In the genomic region with DNA sequence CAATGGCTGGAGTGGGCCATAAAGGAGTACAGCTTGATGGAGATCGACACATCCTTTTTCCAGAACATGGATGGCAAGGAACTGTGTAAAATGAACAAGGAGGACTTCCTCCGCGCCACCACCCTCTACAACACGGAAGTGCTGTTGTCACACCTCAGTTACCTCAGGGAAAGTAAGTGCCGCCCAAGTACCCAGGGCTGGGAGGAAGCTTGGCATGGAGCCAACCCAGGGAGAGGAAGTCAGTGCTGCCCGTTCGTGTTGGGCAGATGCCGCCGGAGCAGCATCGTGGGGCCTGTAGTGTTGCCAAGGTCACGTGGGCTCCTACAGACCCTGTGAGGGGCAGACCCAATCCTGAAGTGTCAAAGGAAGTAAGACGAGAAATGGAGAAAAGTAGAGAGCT, we compare ENCODE assay signal across 9 cellular contexts.
DNase-seq lines count a peak whose midpoint lies in the region; ATAC-seq, FAIRE-seq and TF ChIP-seq lines count a peak whose summit lies in the region.
"Had no signal": no experiment of that assay in that cellular context is flagged by ENCODE, and none has a peak within 500 bp of the region (broad histone marks: within the 10 kb centered on the region; RNA-seq: fewer than 3 reads in every experiment).

No MANE protein-coding gene starts in this region.

- peak overlapping the region; percentile 88 for H3K27ac ChIP-seq in OCI-LY1 (ENCODE audit: low read depth, low read length, poor library complexity, severe bottlenecking)
- H3K27ac ChIP-seq in neutrophil = peak overlapping the region; percentile 83
- H3K27ac ChIP-seq: uterus had no signal

- no peak overlapping the region for H3K4me3 Mint-ChIP-seq in activated naive CD4-positive, alpha-beta T cell treated with anti-CD3 and anti-CD28 coated beads, Interleukin-2, amount 10 ng/mL, durations not matched to agents 7 days and 5 days

- peak overlapping the region; percentile 61 for H3K4me2 ChIP-seq in OCI-LY1 (ENCODE audit: low read length)

- peaks cover 89% of the 10 kb centered on the region for H3K36me3 ChIP-seq in OCI-LY1 (ENCODE audit: insufficient read depth, low read length)
- H3K36me3 ChIP-seq in neutrophil = peaks cover 100% of the 10 kb centered on the region
- H3K36me3 ChIP-seq: uterus had no signal

- H3K9me3 Mint-ChIP-seq in activated naive CD4-positive, alpha-beta T cell treated with anti-CD3 and anti-CD28 coated beads, Interleukin-2, amount 10 ng/mL, durations not matched to agents 7 days and 5 days = no peaks in the 10 kb centered on the region

- DNase-seq in CD1c-positive myeloid dendritic cell (ENCODE audit: extremely low spot score) (peak; percentile 66), NCI-H146 (lab: John Stamatoyannopoulos, UW) (no peak), HTR-8/SVneo (ENCODE audit: insufficient read length, low spot score) (no peak)
- peak; percentile 50 for DNase-seq in activated naive CD4-positive, alpha-beta T cell treated with anti-CD3 and anti-CD28 coated beads, Interleukin-2, amount 10 ng/mL, durations not matched to agents 7 days and 5 days

- TF ChIP-seq CTCF in OCI-LY1 (IDR thresholded peaks at IDR 0.05; ENCODE audit: low read length) = no peak
- peak; percentile 37 for TF ChIP-seq CTCF in neutrophil (IDR thresholded peaks at IDR 0.05)

- H3K79me2 ChIP-seq in OCI-LY1 (ENCODE audit: insufficient read depth, low read length) = no peaks in the 10 kb centered on the region

- H3K36me3 Mint-ChIP-seq in activated naive CD4-positive, alpha-beta T cell treated with anti-CD3 and anti-CD28 coated beads, Interleukin-2, amount 10 ng/mL, durations not matched to agents 7 days and 5 days = peaks cover 85% of the 10 kb centered on the region

- H3K4me1 Mint-ChIP-seq in activated naive CD4-positive, alpha-beta T cell treated with anti-CD3 and anti-CD28 coated beads, Interleukin-2, amount 10 ng/mL, durations not matched to agents 7 days and 5 days = peaks cover 42% of the 10 kb centered on the region

- peak overlapping the region; percentile 32 for H3K4me3 ChIP-seq in OCI-LY1 (ENCODE audit: low read depth, low read length, poor library complexity, severe bottlenecking)
- H3K4me3 ChIP-seq in neutrophil (ENCODE audit: low read depth in 1 of 2, low read length in 1 of 2) = peak overlapping the region in 1 of 2 experiments; percentile 32
- H3K4me3 ChIP-seq: uterus had no signal

- H3K9me3 ChIP-seq in OCI-LY1 (ENCODE audit: low read length) = no peaks in the 10 kb centered on the region
- H3K9me3 ChIP-seq in neutrophil = no peaks in the 10 kb centered on the region
- H3K9me3 ChIP-seq: uterus had no signal

- no peaks in the 10 kb centered on the region for H4K20me1 ChIP-seq in OCI-LY1 (ENCODE audit: insufficient read depth, low read length)

- CTCF ChIA-PET in activated naive CD4-positive, alpha-beta T cell treated with anti-CD3 and anti-CD28 coated beads, Interleukin-2, amount 10 ng/mL, durations not matched to agents 7 days and 5 days (lab: Charles Lee) = interaction anchor here (0.7 to 1.6 kb wide), 3 partner anchors 16 to 603 kb away, joined by 3 to 6 read pairs (median 3); no protein-coding TSS in a partner anchor

- no peaks in the 10 kb centered on the region for H3K27me3 Mint-ChIP-seq in activated naive CD4-positive, alpha-beta T cell treated with anti-CD3 and anti-CD28 coated beads, Interleukin-2, amount 10 ng/mL, durations not matched to agents 7 days and 5 days

- H3F3A ChIP-seq in OCI-LY1 (ENCODE audit: insufficient read depth, low read length) = no peaks in the 10 kb centered on the region

- H3K4me1 ChIP-seq in OCI-LY1 (ENCODE audit: insufficient read depth, low read length, severe bottlenecking) = peaks cover 30% of the 10 kb centered on the region
- H3K4me1 ChIP-seq in neutrophil (ENCODE audit: control insufficient read depth in 1 of 2, insufficient read depth in 1 of 2, low read depth in 1 of 2, low read length in 1 of 2) = peaks cover 30 to 35% of the 10 kb centered on the region in 2 experiments
- H3K4me1 ChIP-seq: uterus had no signal

- peak overlapping the region; percentile 34; the same call in 1 of the 2 replicates for H3K9ac ChIP-seq in OCI-LY1 (ENCODE audit: low read length)

- no peak overlapping the region for H2AFZ ChIP-seq in OCI-LY1 (ENCODE audit: low read length)

- H3K27ac Mint-ChIP-seq in activated naive CD4-positive, alpha-beta T cell treated with anti-CD3 and anti-CD28 coated beads, Interleukin-2, amount 10 ng/mL, durations not matched to agents 7 days and 5 days = peak overlapping the region; percentile 88

- H3K27me3 ChIP-seq in OCI-LY1 (ENCODE audit: insufficient read depth, low read length) (no peaks in the 10 kb centered on the region), neutrophil (no peaks in the 10 kb centered on the region)
- H3K27me3 ChIP-seq: uterus had no signal

- H3K9me2 ChIP-seq in OCI-LY1 (ENCODE audit: low read depth, low read length) = no peaks in the 10 kb centered on the region

- FAIRE-seq in HTR-8/SVneo (lab: Jason Lieb, UNC) = no peak

- no peak for ATAC-seq in GM21723 (IDR thresholded peaks at IDR 0.05; ENCODE audit: unreplicated experiment)
- ATAC-seq in HG03565 (IDR thresholded peaks at IDR 0.05; ENCODE audit: unreplicated experiment) = no peak

Comparison
In these comparisons a context has a peak if more than half of its experiments do, and no peak if none do; other contexts are left out.
1. DNase-seq: peak in CD1c-positive myeloid dendritic cell (single experiment) and activated naive CD4-positive, alpha-beta T cell treated with anti-CD3 and anti-CD28 coated beads, Interleukin-2, amount 10 ng/mL, durations not matched to agents 7 days and 5 days (single experiment); none in NCI-H146 (single experiment) and HTR-8/SVneo (single experiment).